Comparison of ENCODE assay signal across 8 cellular contexts in genomic region chr19:1001538-1002166, GRCh38. TPM values are rescaled to one million over a fixed set of nuclear protein-coding genes. Genes with fewer than 3 reads are reported as not detected.
A peak's percentile ranks its signal among the peaks of the same experiment; 100 is the strongest.
DNase-seq lines count a peak whose midpoint lies in the region; ATAC-seq and TF ChIP-seq lines count a peak whose summit lies in the region.

No MANE protein-coding gene starts in this region.

- no peak overlapping the region for H3K4me2 ChIP-seq in GM23248 (ENCODE audit: unreplicated experiment)

- no peaks in the 10 kb centered on the region for H3K9me2 ChIP-seq in GM23248 (ENCODE audit: insufficient read depth)

- no peaks in the 10 kb centered on the region for H3F3A ChIP-seq in GM23248 (ENCODE audit: insufficient read depth)

- ATAC-seq in HG03196 (IDR thresholded peaks at IDR 0.05; ENCODE audit: unreplicated experiment) = no peak

- H3K27ac ChIP-seq in AG04450 (ENCODE audit: low read depth, low read length) (no peak overlapping the region), GM23248 (no peak overlapping the region), adrenal gland (no peak overlapping the region)

- H3K4me1 ChIP-seq in GM23248 (ENCODE audit: insufficient read depth) = no peaks in the 10 kb centered on the region
- peaks cover 0 to 3% of the 10 kb centered on the region in 2 donors for H3K4me1 ChIP-seq in adrenal gland (replicated peaks in 1 of 2)

- intact Hi-C loops in adrenal gland (cut with DNase I) = no loop called here

- no peaks in the 10 kb centered on the region for H3K79me2 ChIP-seq in GM23248 (ENCODE audit: insufficient read depth)

- no peaks in the 10 kb centered on the region for H4K20me1 ChIP-seq in GM23248 (ENCODE audit: insufficient read depth)

- TF ChIP-seq CTCF in AG04450 (IDR thresholded peaks at IDR 0.05; ENCODE audit: low read depth, low read length) = peak; percentile 78
- TF ChIP-seq CTCF in adrenal gland (IDR thresholded peaks at IDR 0.05) = peak; percentile 82 to 92 (median 88)

- 4 to 7% methylated on average over 10 to 20 of the region's 20 CpGs for WGBS in GM23248 (ENCODE audit: low coverage in 1 of 2, low lambda C conversion rate in 2 of 2, missing lambda C conversion rate in 2 of 2), 2 experiments
- WGBS in adrenal gland, 4 donors = 8 to 31% (median 18%) methylated on average over 4 to 20 of the region's 20 CpGs

- in situ Hi-C loops in GM23248 (cut with MboI) = no loop called here

- no peak for TF ChIP-seq POLR2A in adrenal gland (IDR thresholded peaks at IDR 0.05)

- H3K4me3 ChIP-seq in AG04450 (ENCODE audit: low read depth, low read length) (no peak overlapping the region), GM23248 (no peak overlapping the region), adrenal gland (no peak overlapping the region)

- H3K27me3 ChIP-seq in AG04450 (ENCODE audit: control insufficient read depth, insufficient read depth, low read length) (peaks cover 28% of the 10 kb centered on the region), GM23248 (replicated peaks; ENCODE audit: insufficient read depth) (peaks cover 18% of the 10 kb centered on the region), adrenal gland (peaks cover 24% of the 10 kb centered on the region)

- H3K36me3 ChIP-seq in GM23248 (ENCODE audit: low read depth) = no peaks in the 10 kb centered on the region
- no peaks in the 10 kb centered on the region for H3K36me3 ChIP-seq in adrenal gland (replicated peaks in 1 of 2)

- H3K9ac ChIP-seq in GM23248 = no peak overlapping the region

- peaks cover 12% of the 10 kb centered on the region; the same call in 1 of the 2 replicates for H3K9me3 ChIP-seq in AG04450 (ENCODE audit: control insufficient read depth, insufficient read depth, low read length)
- H3K9me3 ChIP-seq in GM23248 (ENCODE audit: low read depth) = no peaks in the 10 kb centered on the region
- H3K9me3 ChIP-seq in adrenal gland (replicated peaks in 1 of 3) = no peaks in the 10 kb centered on the region

- no peak for DNase-seq in AG04450 (ENCODE audit: low read depth, low spot score)
- DNase-seq in GM23248 = peak; percentile 58
- peak in 4 of 5 donors; percentile 49 to 66 (median 54) for DNase-seq in T-helper 1 cell
- peak in 2 of 7 donors; percentile 49 to 69 for DNase-seq in adrenal gland
- DNase-seq in iPS-NIHi7 (ENCODE audit: extremely low spot score) = peak; percentile 85
- DNase-seq in stimulated activated CD4-positive, alpha-beta T cell treated with anti-CD3 and anti-CD28 coated beads, Interleukin-4, amount 100 ng/mL, for 4 hours = peak; percentile 50 to 72
- no peak for DNase-seq in cerebellar nuclear complex (lab: John Stamatoyannopoulos, UW)

- no peak overlapping the region for H2AFZ ChIP-seq in GM23248

- POLR2A ChIA-PET in AG04450 (lab: Yijun Ruan, JAX) = interaction anchor here (0.6 to 0.8 kb wide), 3 partner anchors 51 to 267 kb away, joined by 3 to 5 read pairs (median 4); no protein-coding TSS in a partner anchor

- CTCF ChIA-PET in AG04450 (lab: Charles Lee) = interaction anchor here (0.6 to 1.1 kb wide), 3 partner anchors 96 to 153 kb away, joined by 3 read pairs; no protein-coding TSS in a partner anchor

RNA-seq across cellular contexts. Expression of gene GRIN3B, which starts 1.4 kb away (rescaled TPM):
- polyA plus RNA-seq in AG04450 (2011; rRNA removed) (0.24 and 0.38 TPM in 2 replicates), GM23248 (2016; fragmentation: Nextera tagmentation; extraction: Ambion mirVana) (not detected in 2 replicates), adrenal gland (under 1 TPM in 1 of 3 donors, not detected in 2; 0.24 TPM)
- polyA minus RNA-seq in AG04450 (2011; rRNA and poly(A)+ RNA removed) = 0.14 and 0.17 TPM in 2 replicates
- 0.25 and 0.54 TPM in 2 replicates for total RNA-seq in GM23248 (2014; rRNA removed; shearing (Covaris generic))
- under 1 TPM in 3 of 8 donors, not detected in 5; 0.08 to 0.18 (median 0.14) TPM for total RNA-seq in adrenal gland

RNA-seq across cellular contexts. Expression of gene WDR18, which starts 17.5 kb away (rescaled TPM):
- polyA plus RNA-seq in AG04450 (2011; rRNA removed) (24.5 and 36.3 TPM in 2 replicates), GM23248 (2016; fragmentation: Nextera tagmentation; extraction: Ambion mirVana) (143 and 157 TPM in 2 replicates), adrenal gland (100 to 1,000 TPM in 1 of 3 donors, 10 to 100 TPM in 1, 1 to 10 TPM in 1; 5.4 to 140 (median 98.6) TPM)
- polyA minus RNA-seq in AG04450 (2011; rRNA and poly(A)+ RNA removed) = 31.8 and 39.9 TPM in 2 replicates
- total RNA-seq in GM23248 (2014; rRNA removed; shearing (Covaris generic)) = 63.5 and 83.4 TPM in 2 replicates
- 10 to 100 TPM; 24.2 to 78.7 (median 53.8) TPM for total RNA-seq in adrenal gland

RNA-seq across cellular contexts. Expression of gene TMEM259, which starts 19.3 kb away (rescaled TPM):
- polyA plus RNA-seq in AG04450 (2011; rRNA removed) (55.8 and 74.0 TPM in 2 replicates), GM23248 (2016; fragmentation: Nextera tagmentation; extraction: Ambion mirVana) (76.7 and 79.7 TPM in 2 replicates), adrenal gland (100 to 1,000 TPM in 2 of 3 donors, 10 to 100 TPM in 1; 79.4 to 743 (median 370) TPM)
- polyA minus RNA-seq in AG04450 (2011; rRNA and poly(A)+ RNA removed) = 39.4 and 62.0 TPM in 2 replicates
- 132 and 169 TPM in 2 replicates for total RNA-seq in GM23248 (2014; rRNA removed; shearing (Covaris generic))
- total RNA-seq in adrenal gland = 100 to 1,000 TPM; 126 to 308 (median 202) TPM

RNA-seq across cellular contexts. Expression of gene RNU6-2, which starts 19.7 kb away (rescaled TPM):
- polyA plus RNA-seq in AG04450 (2011; rRNA removed) = not detected in 2 replicates
- under 0.01 TPM in 1 of 2 replicates, not detected in the other for polyA minus RNA-seq in AG04450 (2011; rRNA and poly(A)+ RNA removed)
- not detected in 2 replicates for total RNA-seq in GM23248 (2014; rRNA removed; shearing (Covaris generic))
- polyA plus RNA-seq in GM23248 (2016; fragmentation: Nextera tagmentation; extraction: Ambion mirVana) = not detected in 2 replicates
- not detected for total RNA-seq in adrenal gland
- not detected for polyA plus RNA-seq in adrenal gland

RNA-seq across cellular contexts. Expression of gene CNN2, which starts 24.8 kb away (rescaled TPM):
- polyA plus RNA-seq in AG04450 (2011; rRNA removed) (302 and 362 TPM in 2 replicates), GM23248 (2016; fragmentation: Nextera tagmentation; extraction: Ambion mirVana) (400 and 415 TPM in 2 replicates), adrenal gland (10 to 100 TPM; 11.2 to 60.8 (median 52.5) TPM)
- polyA minus RNA-seq in AG04450 (2011; rRNA and poly(A)+ RNA removed) = 824 and 1,249 TPM in 2 replicates
- 239 and 244 TPM in 2 replicates for total RNA-seq in GM23248 (2014; rRNA removed; shearing (Covaris generic))
- total RNA-seq in adrenal gland = 10 to 100 TPM; 24.2 to 64.9 (median 42.7) TPM

Comparison
In these comparisons a context has a peak if more than half of its experiments do, and no peak if none do; other contexts are left out.
1. DNase-seq: peak in GM23248 (single experiment), T-helper 1 cell (4 of 5), iPS-NIHi7 (single experiment) and stimulated activated CD4-positive, alpha-beta T cell treated with anti-CD3 and anti-CD28 coated beads, Interleukin-4, amount 100 ng/mL, for 4 hours (2 of 2); none in AG04450 (single experiment) and cerebellar nuclear complex (0 of 2).